In genomic region chr7:93747019-93747418, GRCh38 we compare ENCODE assay signal across 28 cellular contexts.
"Had no signal": no experiment of that assay in that cellular context is flagged by ENCODE, and none has a peak within 500 bp of the region (broad histone marks: within the 10 kb centered on the region; RNA-seq: fewer than 3 reads in every experiment).

No MANE protein-coding gene starts in this region.

- H3K27ac ChIP-seq: dorsolateral prefrontal cortex, gastrocnemius medialis, hepatocyte, left lung, neural progenitor cell, parathyroid adenoma, right lobe of liver, stomach, thyroid gland, vagina had no signal

- H3K9me3 ChIP-seq: gastrocnemius medialis, left lung, mucosa of descending colon, right lobe of liver, stomach, thyroid gland, vagina had no signal

- H3K27ac Mint-ChIP-seq: mesothelial cell of epicardium; naive B cell; natural killer cell treated with Interleukin-12 subunit alpha and Interleukin-12 subunit beta and Interleukin-15 and Interleukin-18, amount 100 ng/mL, for 72 hours; neural progenitor cell; progenitor cell of endocrine pancreas; stimulated activated effector memory CD8-positive, alpha-beta T cell treated with anti-CD3 and anti-CD28 coated beads, Interleukin-12 subunit alpha, Interleukin-12 subunit beta, amount 100 ng/mL, for 72 hours had no signal

- H2AFZ ChIP-seq: hepatocyte, neural progenitor cell, parathyroid adenoma had no signal

- H3K27me3 Mint-ChIP-seq: natural killer cell treated with Interleukin-12 subunit alpha and Interleukin-12 subunit beta and Interleukin-15 and Interleukin-18, amount 100 ng/mL, for 72 hours; progenitor cell of endocrine pancreas had no signal

- ATAC-seq: gastrocnemius medialis; left cardiac atrium; left lung; mucosa of descending colon; natural killer cell treated with Interleukin-12 subunit alpha and Interleukin-12 subunit beta and Interleukin-15 and Interleukin-18, amount 100 ng/mL, for 72 hours; right lobe of liver; stimulated activated effector memory CD8-positive, alpha-beta T cell treated with anti-CD3 and anti-CD28 coated beads, Interleukin-12 subunit alpha, Interleukin-12 subunit beta, amount 100 ng/mL, for 72 hours had no signal

- H3K4me2 ChIP-seq: hepatocyte, neural progenitor cell had no signal

- H3K27me3 ChIP-seq: gastrocnemius medialis, hepatocyte, left lung, neural progenitor cell, right lobe of liver, stomach, thyroid gland, vagina had no signal

- H3K36me3 Mint-ChIP-seq: mesothelial cell of epicardium; naive B cell; natural killer cell treated with Interleukin-12 subunit alpha and Interleukin-12 subunit beta and Interleukin-15 and Interleukin-18, amount 100 ng/mL, for 72 hours; neural progenitor cell; stimulated activated effector memory CD8-positive, alpha-beta T cell treated with anti-CD3 and anti-CD28 coated beads, Interleukin-12 subunit alpha, Interleukin-12 subunit beta, amount 100 ng/mL, for 72 hours had no signal

- H3K4me3 ChIP-seq: dorsolateral prefrontal cortex, gastrocnemius medialis, hepatocyte, left lung, mucosa of descending colon, neural progenitor cell, right lobe of liver, stomach, thyroid gland, vagina had no signal

- H3K9ac ChIP-seq: neural progenitor cell, parathyroid adenoma had no signal

- H3K36me3 ChIP-seq: gastrocnemius medialis, left lung, neural progenitor cell, right lobe of liver, stomach, thyroid gland, vagina had no signal

- H3K4me1 Mint-ChIP-seq: mesothelial cell of epicardium; neural progenitor cell; stimulated activated effector memory CD8-positive, alpha-beta T cell treated with anti-CD3 and anti-CD28 coated beads, Interleukin-12 subunit alpha, Interleukin-12 subunit beta, amount 100 ng/mL, for 72 hours had no signal

- H3K4me3 Mint-ChIP-seq: mesothelial cell of epicardium; naive B cell; natural killer cell treated with Interleukin-12 subunit alpha and Interleukin-12 subunit beta and Interleukin-15 and Interleukin-18, amount 100 ng/mL, for 72 hours; neural progenitor cell; stimulated activated effector memory CD8-positive, alpha-beta T cell treated with anti-CD3 and anti-CD28 coated beads, Interleukin-12 subunit alpha, Interleukin-12 subunit beta, amount 100 ng/mL, for 72 hours had no signal

- H3K79me2 ChIP-seq: hepatocyte, parathyroid adenoma had no signal

- FAIRE-seq: colon, small intestine had no signal

- H3K4me1 ChIP-seq: gastrocnemius medialis, left lung, neural progenitor cell, parathyroid adenoma, right lobe of liver, stomach, thyroid gland, vagina had no signal

- DNase-seq: dorsolateral prefrontal cortex; effector CD4-positive, alpha-beta T cell; foreskin fibroblast; gastrocnemius medialis; head of caudate nucleus; left cardiac atrium; left lung; mesenchymal stem cell; mucosa of descending colon; naive B cell; right lobe of liver; small intestine; stimulated activated CD4-positive, alpha-beta T cell treated with anti-CD3 and anti-CD28 coated beads, Interleukin-12 subunit alpha, Interleukin-12 subunit beta, amount 100 ng/mL, for 4 hours; stimulated activated CD4-positive, alpha-beta T cell treated with anti-CD3 and anti-CD28 coated beads, Interleukin-1b, Interleukin-23, amount 100 ng/mL, for 48 hours; stimulated activated CD4-positive, alpha-beta T cell treated with anti-CD3 and anti-CD28 coated beads, Interleukin-4, amount 100 ng/mL, for 1 hour; stimulated activated naive CD4-positive, alpha-beta T cell treated with Interleukin-2 at 50 U/mL for 16 hours; stomach; thyroid gland; trophoblast cell had no signal

- H3K9me3 Mint-ChIP-seq: mesothelial cell of epicardium, naive B cell, neural progenitor cell had no signal
